16 cellular contexts compared by ENCODE assay signal in the genomic region with DNA sequence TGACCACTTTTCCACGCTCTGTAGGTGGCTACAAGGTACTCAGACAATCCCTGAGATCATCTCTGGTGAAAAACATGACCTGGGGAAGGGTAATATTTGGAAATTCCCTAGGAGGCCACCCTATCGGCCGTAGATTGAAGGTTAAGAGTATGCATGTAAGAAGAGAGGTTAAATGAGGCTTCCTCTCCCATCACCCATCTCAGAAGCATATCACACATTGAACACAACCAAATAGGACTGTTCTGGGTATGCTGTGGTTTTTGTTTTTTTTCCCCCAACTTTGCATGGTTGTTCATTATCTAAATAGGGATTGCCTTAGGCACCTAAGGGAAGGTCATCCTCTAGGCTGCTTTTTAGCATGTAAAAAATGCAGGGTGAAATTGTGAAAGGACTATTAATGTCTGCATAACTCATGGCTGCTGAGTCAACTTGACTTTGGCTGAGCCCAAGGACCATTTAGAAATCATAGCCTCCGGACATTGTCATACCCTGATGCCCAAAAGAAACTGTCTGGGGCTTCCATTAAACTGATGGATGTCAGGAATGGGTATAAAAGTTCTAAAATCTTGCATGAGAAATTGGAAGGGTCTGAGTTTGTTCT. TPM values are rescaled to one million over a fixed set of nuclear protein-coding genes. Genes with fewer than 3 reads are reported as not detected.
"Had no signal": no experiment of that assay in that cellular context is flagged by ENCODE, and none has a peak within 500 bp of the region (broad histone marks: within the 10 kb centered on the region; RNA-seq: fewer than 3 reads in every experiment).

No MANE protein-coding gene starts in this region.

- H3K36me3 ChIP-seq: breast epithelium, esophagus muscularis mucosa, neutrophil, upper lobe of right lung had no signal

- H3K4me3 ChIP-seq: breast epithelium, dorsolateral prefrontal cortex, esophagus muscularis mucosa, upper lobe of right lung had no signal

- H3K27ac ChIP-seq: breast epithelium, dorsolateral prefrontal cortex, esophagus muscularis mucosa, foreskin keratinocyte, neutrophil, upper lobe of right lung had no signal

- DNase-seq: activated CD4-positive, alpha-beta T cell treated with anti-CD3 and anti-CD28 coated beads, Interleukin-2, amount 50 U/mL, for 4 hours; activated gamma-delta T cell; activated T-cell treated with anti-CD3 and anti-CD28 coated beads, Interleukin-2, amount 50 U/mL, for 48 hours; anterior cingulate cortex; dorsolateral prefrontal cortex; head of caudate nucleus; naive thymus-derived CD4-positive, alpha-beta T cell; posterior cingulate gyrus; stimulated activated CD4-positive, alpha-beta T cell treated with anti-CD3 and anti-CD28 coated beads, Interleukin-12 subunit alpha, Interleukin-12 subunit beta, amount 100 ng/mL, for 4 hours; stimulated activated naive CD8-positive, alpha-beta T cell treated with anti-CD3 and anti-CD28 coated beads, Interleukin-15, Interleukin-2, amounts not matched to agents 100 U/mL and 50 U/mL, for 24 hours; upper lobe of right lung had no signal

- H3K4me1 ChIP-seq: breast epithelium, esophagus muscularis mucosa, foreskin keratinocyte, upper lobe of right lung had no signal

- H3K27me3 ChIP-seq: breast epithelium, foreskin keratinocyte, neutrophil, upper lobe of right lung had no signal

- H3K9me3 ChIP-seq: breast epithelium, neutrophil, upper lobe of right lung had no signal

- ATAC-seq: foreskin keratinocyte; naive thymus-derived CD4-positive, alpha-beta T cell; sciatic nerve; stimulated activated naive CD8-positive, alpha-beta T cell treated with anti-CD3 and anti-CD28 coated beads, Interleukin-15, Interleukin-2, amounts not matched to agents 100 U/mL and 50 U/mL, for 24 hours; upper lobe of right lung had no signal

RNA-seq across cellular contexts. Expression of gene ST8SIA6, which starts 24.7 kb away (rescaled TPM):
- polyA plus RNA-seq: foreskin keratinocyte had no signal
